ENCODE assay signal across 19 cellular contexts in the genomic region with DNA sequence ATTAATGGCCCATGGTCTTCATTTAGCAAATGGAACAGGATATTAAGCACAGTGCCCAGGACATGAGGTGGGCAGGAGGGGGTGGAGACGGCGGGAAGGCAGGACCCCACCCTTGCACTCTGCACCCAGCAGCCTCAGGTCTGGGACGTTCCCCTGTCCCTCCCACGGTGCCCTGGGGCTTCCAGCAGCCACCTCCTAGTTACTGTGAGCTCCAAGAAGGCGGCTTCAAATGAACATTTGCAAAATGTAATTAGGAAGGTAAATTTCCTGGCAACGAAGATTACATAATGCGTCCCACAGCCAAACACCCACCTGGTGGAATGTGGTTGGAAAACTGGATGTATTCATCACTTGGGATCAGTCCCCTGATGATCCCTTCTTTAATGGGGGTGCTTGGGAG. TPM values are rescaled to one million over a fixed set of nuclear protein-coding genes. Genes with fewer than 3 reads are reported as not detected.
A peak's percentile ranks its signal among the peaks of the same experiment; 100 is the strongest.
DNase-seq lines count a peak whose midpoint lies in the region; TF ChIP-seq lines count a peak whose summit lies in the region.
"Had no signal": no experiment of that assay in that cellular context is flagged by ENCODE, and none has a peak within 500 bp of the region (broad histone marks: within the 10 kb centered on the region; RNA-seq: fewer than 3 reads in every experiment).

No MANE protein-coding gene starts in this region.

- no peak for TF ChIP-seq POLR2A in uterus (IDR thresholded peaks at IDR 0.05)

- DNase-seq in NCI-H526 treated with DMSO at 0.1 percent for 48 hours (lab: John Stamatoyannopoulos, UW) (peak; percentile 49), head of caudate nucleus (peak; percentile 4 to 87 (median 58)), HUDEP-2 (lab: John Stamatoyannopoulos, UW; ENCODE audit: unreplicated experiment in 76 of 76) (no peak), uterus (no peak), DMS 273 treated with DMSO at 0.1 percent for 48 hours (lab: John Stamatoyannopoulos, UW) (no peak), GDM1 (lab: John Stamatoyannopoulos, UW) (no peak)
- DNase-seq: C1 segment of cervical spinal cord; Calu3; CD4-positive, alpha-beta memory T cell; COR-L47; DMS153; DND-41; GM23248; H9; HFFc6 had no signal

- CTCF ChIA-PET in HEK293 (lab: Yijun Ruan, JAX): interaction anchor here (0.6 to 1.7 kb wide), 2 partner anchors 46 to 76 kb away, joined by 3 to 6 read pairs; no protein-coding TSS in a partner anchor

- no peak overlapping the region for H3K9ac ChIP-seq in BLaER1
- H3K9ac ChIP-seq: GM23248 had no signal

- no peak overlapping the region; the same call in 1 of the 2 replicates for H3K4me3 ChIP-seq in BLaER1
- H3K4me3 ChIP-seq in HEK293 (ENCODE audit: low read depth, low read length): no peak overlapping the region
- no peak overlapping the region for H3K4me3 ChIP-seq in uterus
- H3K4me3 ChIP-seq: GM12878, GM23248 had no signal

- H3K27ac ChIP-seq in BLaER1: no peak overlapping the region
- H3K27ac ChIP-seq in HEK293 (ENCODE audit: extremely low read depth, low read depth, low read length): no peak overlapping the region
- H3K27ac ChIP-seq in uterus: no peak overlapping the region
- H3K27ac ChIP-seq: 22Rv1, GM23248 had no signal

- H3K27me3 ChIP-seq in BLaER1: peaks cover 50% of the 10 kb centered on the region
- no peaks in the 10 kb centered on the region for H3K27me3 ChIP-seq in uterus

- no peaks in the 10 kb centered on the region for H3K36me3 ChIP-seq in BLaER1
- H3K36me3 ChIP-seq in HEK293 (ENCODE audit: control insufficient read depth in 2 of 2, insufficient read depth in 1 of 2, low read length in 2 of 2): no peaks in the 10 kb centered on the region
- no peaks in the 10 kb centered on the region for H3K36me3 ChIP-seq in uterus

- intact Hi-C loops in head of caudate nucleus (cut with DNase I) (no loop called here), uterus (cut with DNase I; ENCODE audit: low total_unique reads) (no loop called here)

- peaks cover 6% of the 10 kb centered on the region; the same call in 1 of the 2 replicates for H4K20me1 ChIP-seq in BLaER1

- H3K4me1 ChIP-seq in BLaER1 (peaks cover 95% of the 10 kb centered on the region), HEK293 (ENCODE audit: control insufficient read depth, insufficient read depth, low read length) (no peaks in the 10 kb centered on the region), uterus (no peaks in the 10 kb centered on the region)

- TF ChIP-seq CTCF in HEK293 (tag by site-specific recombination; IDR thresholded peaks at IDR 0.05) (no peak), uterus (IDR thresholded peaks at IDR 0.05) (no peak)

- H3K9me3 ChIP-seq in BLaER1 (no peaks in the 10 kb centered on the region), HEK293 (ENCODE audit: control insufficient read depth, insufficient read depth, low read depth, low read length) (no peaks in the 10 kb centered on the region), uterus (no peaks in the 10 kb centered on the region)

- H3K4me2 ChIP-seq in BLaER1: peak overlapping the region; percentile 97

- POLR2A ChIA-PET in HEK293 (lab: Yijun Ruan, JAX): interaction anchor here (0.9 kb wide), 1 partner anchor 19 kb away, joined by 3 read pairs; no protein-coding TSS in a partner anchor

TF ChIP-seq in HEK293, 187 proteins besides CTCF, POLR2A, EP300 and RAD21:
- no peak for TF ChIP-seq ZNF155 (tag by site-specific recombination; IDR thresholded peaks at IDR 0.05)
- TF ChIP-seq ZNF138 (tag by site-specific recombination; IDR thresholded peaks at IDR 0.05; ENCODE audit: borderline replicate concordance): no peak
- TF ChIP-seq ZBTB48 (tag by site-specific recombination; IDR thresholded peaks at IDR 0.05): no peak
- TF ChIP-seq EGR2 (tag by site-specific recombination; IDR thresholded peaks at IDR 0.05; ENCODE audit: low read depth): peak; percentile 41
- no peak for TF ChIP-seq ZXDB (tag by site-specific recombination; IDR thresholded peaks at IDR 0.05)
- TF ChIP-seq, protein P1, sequence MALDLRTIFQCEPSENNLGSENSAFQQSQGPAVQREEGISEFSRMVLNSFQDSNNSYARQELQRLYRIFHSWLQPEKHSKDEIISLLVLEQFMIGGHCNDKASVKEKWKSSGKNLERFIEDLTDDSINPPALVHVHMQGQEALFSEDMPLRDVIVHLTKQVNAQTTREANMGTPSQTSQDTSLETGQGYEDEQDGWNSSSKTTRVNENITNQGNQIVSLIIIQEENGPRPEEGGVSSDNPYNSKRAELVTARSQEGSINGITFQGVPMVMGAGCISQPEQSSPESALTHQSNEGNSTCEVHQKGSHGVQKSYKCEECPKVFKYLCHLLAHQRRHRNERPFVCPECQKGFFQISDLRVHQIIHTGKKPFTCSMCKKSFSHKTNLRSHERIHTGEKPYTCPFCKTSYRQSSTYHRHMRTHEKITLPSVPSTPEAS (tag by site-specific recombination; IDR thresholded peaks at IDR 0.05): no peak
- TF ChIP-seq, protein P2, sequence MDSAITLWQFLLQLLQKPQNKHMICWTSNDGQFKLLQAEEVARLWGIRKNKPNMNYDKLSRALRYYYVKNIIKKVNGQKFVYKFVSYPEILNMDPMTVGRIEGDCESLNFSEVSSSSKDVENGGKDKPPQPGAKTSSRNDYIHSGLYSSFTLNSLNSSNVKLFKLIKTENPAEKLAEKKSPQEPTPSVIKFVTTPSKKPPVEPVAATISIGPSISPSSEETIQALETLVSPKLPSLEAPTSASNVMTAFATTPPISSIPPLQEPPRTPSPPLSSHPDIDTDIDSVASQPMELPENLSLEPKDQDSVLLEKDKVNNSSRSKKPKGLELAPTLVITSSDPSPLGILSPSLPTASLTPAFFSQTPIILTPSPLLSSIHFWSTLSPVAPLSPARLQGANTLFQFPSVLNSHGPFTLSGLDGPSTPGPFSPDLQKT (IDR thresholded peaks at IDR 0.05; ENCODE audit: borderline replicate concordance, low read depth, low read length): no peak
- TF ChIP-seq ZBTB44 (tag by site-specific recombination; IDR thresholded peaks at IDR 0.05): no peak
- TF ChIP-seq ZFHX2 (tag by site-specific recombination; conservative IDR thresholded peaks at IDR 0.05): peak; percentile 26; the same call in 1 of the 2 replicates

RNA-seq across cellular contexts. Expression of gene ENGASE, which starts 59.4 kb away (rescaled TPM):
- total RNA-seq in uterus: 10 to 100 TPM in 3 of 4 donors, 1 to 10 TPM in 1; 3.8 to 63.2 (median 24.6) TPM

Comparison
In these comparisons a context has a peak if more than half of its experiments do, and no peak if none do; other contexts are left out.
1. DNase-seq: peak in NCI-H526 treated with DMSO at 0.1 percent for 48 hours (single experiment) and head of caudate nucleus (42 of 42); none in HUDEP-2 (0 of 76), uterus (0 of 2), DMS 273 treated with DMSO at 0.1 percent for 48 hours (single experiment) and GDM1 (single experiment).